ENCODE assay signal across 32 cellular contexts in genomic region chr7:155674556-155674955, GRCh38.
"Had no signal": no experiment of that assay in that cellular context is flagged by ENCODE, and none has a peak within 500 bp of the region (broad histone marks: within the 10 kb centered on the region; RNA-seq: fewer than 3 reads in every experiment).

No MANE protein-coding gene starts in this region.

- H3K9me3 Mint-ChIP-seq: activated CD4-positive, alpha-beta memory T cell treated with anti-CD3 and anti-CD28 coated beads for 36 hours; activated CD4-positive, alpha-beta T cell treated with anti-CD3 and anti-CD28 coated beads, Interleukin-2, amount 10 ng/mL, durations not matched to agents 24 days and 14 days; activated naive CD4-positive, alpha-beta T cell treated with anti-CD3 and anti-CD28 coated beads, Interleukin-2, amount 10 ng/mL, durations not matched to agents 7 days and 5 days; activated naive CD8-positive, alpha-beta T cell treated with anti-CD3 and anti-CD28 coated beads, Interleukin-2, amount 10 ng/mL, durations not matched to agents 7 days and 5 days; central memory CD8-positive, alpha-beta T cell; effector memory CD8-positive, alpha-beta T cell; natural killer cell treated with Interleukin-12 subunit alpha and Interleukin-12 subunit beta and Interleukin-15 and Interleukin-18, amount 100 ng/mL, for 72 hours; stimulated activated effector memory CD8-positive, alpha-beta T cell treated with anti-CD3 and anti-CD28 coated beads, Interleukin-12 subunit alpha, Interleukin-12 subunit beta, amount 100 ng/mL, for 72 hours; stimulated activated naive CD8-positive, alpha-beta T cell treated with anti-CD3 and anti-CD28 coated beads, Interleukin-15, amount 100 ng/mL, for 72 hours; type B pancreatic cell had no signal

- H3K27me3 ChIP-seq: breast epithelium, foreskin keratinocyte, heart left ventricle, left lung, pancreas, vagina had no signal

- H3K27me3 Mint-ChIP-seq: activated CD4-positive, alpha-beta memory T cell treated with anti-CD3 and anti-CD28 coated beads for 36 hours; activated CD4-positive, alpha-beta T cell treated with anti-CD3 and anti-CD28 coated beads, Interleukin-2, amount 10 ng/mL, durations not matched to agents 24 days and 14 days; activated naive CD4-positive, alpha-beta T cell treated with anti-CD3 and anti-CD28 coated beads, Interleukin-2, amount 10 ng/mL, durations not matched to agents 7 days and 5 days; activated naive CD8-positive, alpha-beta T cell treated with anti-CD3 and anti-CD28 coated beads, Interleukin-2, amount 10 ng/mL, durations not matched to agents 7 days and 5 days; central memory CD8-positive, alpha-beta T cell; effector memory CD8-positive, alpha-beta T cell; natural killer cell treated with Interleukin-12 subunit alpha and Interleukin-12 subunit beta and Interleukin-15 and Interleukin-18, amount 100 ng/mL, for 72 hours; stimulated activated naive CD8-positive, alpha-beta T cell treated with anti-CD3 and anti-CD28 coated beads, Interleukin-15, amount 100 ng/mL, for 72 hours; type B pancreatic cell had no signal

- H3K36me3 ChIP-seq: breast epithelium, prostate gland had no signal

- H3K36me3 Mint-ChIP-seq: natural killer cell treated with Interleukin-12 subunit alpha and Interleukin-12 subunit beta and Interleukin-15 and Interleukin-18, amount 100 ng/mL, for 72 hours had no signal

- H3K27ac ChIP-seq: breast epithelium, foreskin keratinocyte, heart left ventricle, left lung, lower lobe of right lung, pancreas, prostate gland, vagina had no signal

- FAIRE-seq: astrocyte, colon, pancreas, small intestine had no signal

- H3K4me3 ChIP-seq: breast epithelium, heart left ventricle, left lung, lower lobe of right lung, mucosa of descending colon, pancreas, prostate gland, vagina had no signal

- H3K4me3 Mint-ChIP-seq: activated CD4-positive, alpha-beta memory T cell treated with anti-CD3 and anti-CD28 coated beads for 36 hours; activated CD4-positive, alpha-beta T cell treated with anti-CD3 and anti-CD28 coated beads, Interleukin-2, amount 10 ng/mL, durations not matched to agents 24 days and 14 days; activated naive CD4-positive, alpha-beta T cell treated with anti-CD3 and anti-CD28 coated beads, Interleukin-2, amount 10 ng/mL, durations not matched to agents 7 days and 5 days; activated naive CD8-positive, alpha-beta T cell treated with anti-CD3 and anti-CD28 coated beads, Interleukin-2, amount 10 ng/mL, durations not matched to agents 7 days and 5 days; central memory CD8-positive, alpha-beta T cell; effector memory CD8-positive, alpha-beta T cell; natural killer cell treated with Interleukin-12 subunit alpha and Interleukin-12 subunit beta and Interleukin-15 and Interleukin-18, amount 100 ng/mL, for 72 hours; stimulated activated effector memory CD8-positive, alpha-beta T cell treated with anti-CD3 and anti-CD28 coated beads, Interleukin-12 subunit alpha, Interleukin-12 subunit beta, amount 100 ng/mL, for 72 hours; stimulated activated naive CD8-positive, alpha-beta T cell treated with anti-CD3 and anti-CD28 coated beads, Interleukin-15, amount 100 ng/mL, for 72 hours; type B pancreatic cell had no signal

- DNase-seq: activated CD4-positive, alpha-beta memory T cell treated with anti-CD3 and anti-CD28 coated beads for 36 hours; activated CD4-positive, alpha-beta T cell treated with anti-CD3 and anti-CD28 coated beads, Interleukin-2, amount 10 ng/mL, durations not matched to agents 24 days and 14 days; activated CD4-positive, CD25-positive, alpha-beta regulatory T cell treated with anti-CD3 and anti-CD28 coated beads, Interleukin-2, amount 50 U/mL, for 72 hours; activated CD8-positive, alpha-beta memory T cell treated with anti-CD3 and anti-CD28 coated beads, Interleukin-2, amount 50 U/mL, for 4 hours; activated gamma-delta T cell; activated naive CD4-positive, alpha-beta T cell treated with anti-CD3 and anti-CD28 coated beads, Interleukin-2, amount 10 ng/mL, durations not matched to agents 7 days and 5 days; activated naive CD8-positive, alpha-beta T cell treated with anti-CD3 and anti-CD28 coated beads, Interleukin-2, amount 10 ng/mL, durations not matched to agents 7 days and 5 days; activated T-cell treated with anti-CD3 and anti-CD28 coated beads, Interleukin-2, amount 50 U/mL, for 1 hour; effector memory CD8-positive, alpha-beta T cell; foreskin keratinocyte; heart left ventricle; kidney glomerular epithelial cell; left lung; lower lobe of right lung; mesendoderm; mucosa of descending colon; pancreas; retina; small intestine; stimulated activated CD4-positive, alpha-beta T cell treated with anti-CD3 and anti-CD28 coated beads, Interleukin-4, amount 100 ng/mL, for 24 hours; stimulated activated naive CD8-positive, alpha-beta T cell treated with anti-CD3 and anti-CD28 coated beads, Interleukin-15, amount 100 ng/mL, for 72 hours; substantia nigra; T-helper 2 cell had no signal

- H3K9me3 ChIP-seq: breast epithelium, heart left ventricle, left lung, lower lobe of right lung, mucosa of descending colon, pancreas, prostate gland, vagina had no signal

- H3K27ac Mint-ChIP-seq: activated CD4-positive, alpha-beta memory T cell treated with anti-CD3 and anti-CD28 coated beads for 36 hours; activated CD4-positive, alpha-beta T cell treated with anti-CD3 and anti-CD28 coated beads, Interleukin-2, amount 10 ng/mL, durations not matched to agents 24 days and 14 days; activated naive CD4-positive, alpha-beta T cell treated with anti-CD3 and anti-CD28 coated beads, Interleukin-2, amount 10 ng/mL, durations not matched to agents 7 days and 5 days; activated naive CD8-positive, alpha-beta T cell treated with anti-CD3 and anti-CD28 coated beads, Interleukin-2, amount 10 ng/mL, durations not matched to agents 7 days and 5 days; natural killer cell treated with Interleukin-12 subunit alpha and Interleukin-12 subunit beta and Interleukin-15 and Interleukin-18, amount 100 ng/mL, for 72 hours; stimulated activated effector memory CD8-positive, alpha-beta T cell treated with anti-CD3 and anti-CD28 coated beads, Interleukin-12 subunit alpha, Interleukin-12 subunit beta, amount 100 ng/mL, for 72 hours; stimulated activated naive CD8-positive, alpha-beta T cell treated with anti-CD3 and anti-CD28 coated beads, Interleukin-15, amount 100 ng/mL, for 72 hours; type B pancreatic cell had no signal

- H3K4me1 ChIP-seq: breast epithelium, pancreas had no signal
